In the genomic region with DNA sequence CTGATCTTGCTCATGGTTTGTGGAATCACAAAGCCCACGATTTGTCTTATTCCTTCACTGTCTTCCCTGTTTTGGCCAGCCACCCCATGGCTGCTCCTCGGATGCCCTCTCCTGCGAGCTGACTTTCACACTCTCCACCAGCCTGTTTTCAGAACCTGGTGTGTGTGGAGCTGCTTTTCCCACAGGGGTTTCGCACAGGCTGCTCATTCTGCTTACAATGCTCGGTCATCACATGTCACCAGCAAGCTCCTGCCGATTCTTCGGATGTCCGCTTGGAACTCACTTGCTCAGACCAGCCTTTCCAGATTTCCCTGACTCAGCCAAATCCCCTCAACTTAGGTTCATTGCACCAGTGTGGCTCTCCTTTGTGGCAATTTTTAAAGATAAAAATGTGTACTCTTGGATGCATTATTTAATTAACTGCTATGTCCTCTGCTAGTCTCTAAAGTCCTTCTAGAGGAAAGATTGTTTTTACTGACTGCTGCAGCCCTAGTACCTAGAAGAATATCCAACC, we compare ENCODE assay signal across 1 cellular context.
A peak's percentile ranks its signal among the peaks of the same experiment; 100 is the strongest.
TF ChIP-seq lines count a peak whose summit lies in the region.

No MANE protein-coding gene starts in this region.

TF ChIP-seq in HepG2, 621 proteins besides CTCF, POLR2A, EP300 and RAD21 (continued from another document):
- TF ChIP-seq, protein P1, sequence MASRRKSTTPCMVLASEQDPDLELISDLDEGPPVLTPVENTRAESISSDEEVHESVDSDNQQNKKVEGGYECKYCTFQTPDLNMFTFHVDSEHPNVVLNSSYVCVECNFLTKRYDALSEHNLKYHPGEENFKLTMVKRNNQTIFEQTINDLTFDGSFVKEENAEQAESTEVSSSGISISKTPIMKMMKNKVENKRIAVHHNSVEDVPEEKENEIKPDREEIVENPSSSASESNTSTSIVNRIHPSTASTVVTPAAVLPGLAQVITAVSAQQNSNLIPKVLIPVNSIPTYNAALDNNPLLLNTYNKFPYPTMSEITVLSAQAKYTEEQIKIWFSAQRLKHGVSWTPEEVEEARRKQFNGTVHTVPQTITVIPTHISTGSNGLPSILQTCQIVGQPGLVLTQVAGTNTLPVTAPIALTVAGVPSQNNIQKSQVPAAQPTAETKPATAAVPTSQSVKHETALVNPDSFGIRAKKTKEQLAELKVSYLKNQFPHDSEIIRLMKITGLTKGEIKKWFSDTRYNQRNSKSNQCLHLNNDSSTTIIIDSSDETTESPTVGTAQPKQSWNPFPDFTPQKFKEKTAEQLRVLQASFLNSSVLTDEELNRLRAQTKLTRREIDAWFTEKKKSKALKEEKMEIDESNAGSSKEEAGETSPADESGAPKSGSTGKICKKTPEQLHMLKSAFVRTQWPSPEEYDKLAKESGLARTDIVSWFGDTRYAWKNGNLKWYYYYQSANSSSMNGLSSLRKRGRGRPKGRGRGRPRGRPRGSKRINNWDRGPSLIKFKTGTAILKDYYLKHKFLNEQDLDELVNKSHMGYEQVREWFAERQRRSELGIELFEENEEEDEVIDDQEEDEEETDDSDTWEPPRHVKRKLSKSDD (CRISPR knock-in tag; IDR thresholded peaks at IDR 0.05; ENCODE audit: low read depth) = no peak
- TF ChIP-seq MAFF (IDR thresholded peaks at IDR 0.05; ENCODE audit: low read depth, low read length) (peak; percentile 73), ZC3H13 (CRISPR knock-in tag; IDR thresholded peaks at IDR 0.05) (no peak), ATF7-NPFF (CRISPR knock-in tag; IDR thresholded peaks at IDR 0.05; ENCODE audit: low read depth) (no peak)
TF ChIP-seq in HepG2: peak in this region for 2.
